Comparison of ENCODE assay signal across 15 cellular contexts in genomic region chr9:88392549-88392948, GRCh38. TPM values are rescaled to one million over a fixed set of nuclear protein-coding genes. Genes with fewer than 3 reads are reported as not detected.
DNase-seq lines count a peak whose midpoint lies in the region; ATAC-seq and TF ChIP-seq lines count a peak whose summit lies in the region.
"Had no signal": no experiment of that assay in that cellular context is flagged by ENCODE, and none has a peak within 500 bp of the region (broad histone marks: within the 10 kb centered on the region; RNA-seq: fewer than 3 reads in every experiment).

No MANE protein-coding gene starts in this region.

- H3K27ac Mint-ChIP-seq in GM23338 (no peak overlapping the region), WTC11 (peak overlapping the region; percentile 42), endodermal cell (peak overlapping the region; percentile 56)

- no peaks in the 10 kb centered on the region for H3K36me3 ChIP-seq in GM23338 (ENCODE audit: insufficient read depth)
- H3K36me3 ChIP-seq in endodermal cell (ENCODE audit: control insufficient read depth, insufficient read depth, low read length): peaks cover 31% of the 10 kb centered on the region
- no peaks in the 10 kb centered on the region for H3K36me3 ChIP-seq in stomach smooth muscle (ENCODE audit: control insufficient read depth in 2 of 2, insufficient read depth in 2 of 2, low read length in 2 of 2)

- H3K79me2 ChIP-seq in GM23338 (replicated peaks; ENCODE audit: insufficient read depth): peaks cover 87% of the 10 kb centered on the region

- H3K4me1 ChIP-seq in GM23338 (ENCODE audit: insufficient read depth) (peaks cover 45% of the 10 kb centered on the region), endodermal cell (ENCODE audit: control insufficient read depth, insufficient read depth, low read length) (no peaks in the 10 kb centered on the region), stomach smooth muscle (ENCODE audit: control insufficient read depth, insufficient read depth, low read length) (peaks cover 13% of the 10 kb centered on the region)

- POLR2A ChIA-PET in WTC11 (lab: Charles Lee): interaction anchor here (0.7 kb wide), 1 partner anchor 87 kb away, joined by 3 read pairs; no protein-coding TSS in a partner anchor

- TF ChIP-seq CTCF in GM23338 (conservative IDR thresholded peaks at IDR 0.05; ENCODE audit: low read depth in 2 of 2): no peak
- no peak for TF ChIP-seq CTCF in WTC11 (IDR thresholded peaks at IDR 0.05)
- no peak for TF ChIP-seq CTCF in endodermal cell (conservative IDR thresholded peaks at IDR 0.05)

- peaks cover 3% of the 10 kb centered on the region for H3F3A ChIP-seq in GM23338 (replicated peaks; ENCODE audit: low read depth)

- no peak for DNase-seq in GM23338 (ENCODE audit: low spot score)
- DNase-seq in WTC11 (ENCODE audit: low spot score): no peak
- no peak for DNase-seq in endodermal cell
- DNase-seq in ecto neural progenitor cell (ENCODE audit: low spot score): no peak
- no peak for DNase-seq in NCI-H2196 treated with DMSO at 0.1 percent for 48 hours (lab: John Stamatoyannopoulos, UW; ENCODE audit: unreplicated experiment)
- DNase-seq in cerebellar nuclear complex (lab: John Stamatoyannopoulos, UW): no peak
- DNase-seq: DMS53, H9, NCI-H1048, NCI-H1436 treated with DMSO at 0.1 percent for 48 hours, NCI-H226, NCI-H524 treated with DMSO at 0.1 percent for 48 hours had no signal

- H3K9me3 Mint-ChIP-seq in GM23338: peaks cover 2% of the 10 kb centered on the region; the same call in 1 of the 3 replicates
- 0 out of 2 replicates have a peak, but pooled peaks cover 4% of the 10 kb centered on the region for H3K9me3 Mint-ChIP-seq in WTC11
- no peaks in the 10 kb centered on the region for H3K9me3 Mint-ChIP-seq in endodermal cell

- CTCF ChIA-PET in WTC11 (lab: Charles Lee): no interaction called here

- H3K4me3 ChIP-seq in GM23338 (peak overlapping the region; percentile 22; the same call in 1 of the 2 replicates), endodermal cell (ENCODE audit: low read length) (peak overlapping the region; percentile 16), stomach smooth muscle (ENCODE audit: low read length in 2 of 2) (no peak overlapping the region)

- no peak overlapping the region for H2AFZ ChIP-seq in GM23338

- no peak overlapping the region for H3K27ac ChIP-seq in GM23338 (ENCODE audit: low read depth)
- no peak overlapping the region for H3K27ac ChIP-seq in endodermal cell (ENCODE audit: low read depth, low read length)
- peak overlapping the region; percentile 18 for H3K27ac ChIP-seq in stomach smooth muscle (ENCODE audit: low read length)
- H3K27ac ChIP-seq: KMS-11 had no signal

- peak overlapping the region; percentile 13; the same call in 1 of the 3 replicates for H3K4me3 Mint-ChIP-seq in GM23338
- peak overlapping the region; percentile 19; the same call in 1 of the 2 replicates for H3K4me3 Mint-ChIP-seq in WTC11
- H3K4me3 Mint-ChIP-seq in endodermal cell: no peak overlapping the region

- ATAC-seq in GM23338 (no peak), WTC11 (no peak)
- ATAC-seq: Right ventricle myocardium inferior had no signal

- H3K27me3 ChIP-seq in GM23338 (ENCODE audit: insufficient read depth) (no peaks in the 10 kb centered on the region), endodermal cell (ENCODE audit: control insufficient read depth, insufficient read depth, low read length, poor library complexity, severe bottlenecking) (no peaks in the 10 kb centered on the region), stomach smooth muscle (ENCODE audit: control insufficient read depth in 1 of 2, insufficient read depth in 2 of 2, low read length in 2 of 2) (no peaks in the 10 kb centered on the region)

- peaks cover 43% of the 10 kb centered on the region for H3K4me1 Mint-ChIP-seq in GM23338
- H3K4me1 Mint-ChIP-seq in WTC11: peaks cover 55% of the 10 kb centered on the region
- peaks cover 25% of the 10 kb centered on the region for H3K4me1 Mint-ChIP-seq in endodermal cell

- peaks cover 33% of the 10 kb centered on the region for H3K36me3 Mint-ChIP-seq in GM23338 (ENCODE audit: low read depth)
- peaks cover 22% of the 10 kb centered on the region for H3K36me3 Mint-ChIP-seq in WTC11
- peaks cover 26% of the 10 kb centered on the region for H3K36me3 Mint-ChIP-seq in endodermal cell (ENCODE audit: low read depth)

- H3K9me2 ChIP-seq in GM23338 (ENCODE audit: insufficient read depth): no peaks in the 10 kb centered on the region

- peak overlapping the region; percentile 63 for H3K4me2 ChIP-seq in GM23338
- H3K4me2 ChIP-seq: KMS-11 had no signal

- H3K9ac ChIP-seq in endodermal cell (ENCODE audit: extremely low read depth, low read length, poor library complexity, severe bottlenecking): no peak overlapping the region
- no peak overlapping the region for H3K9ac ChIP-seq in stomach smooth muscle (ENCODE audit: low read length in 2 of 2)
- H3K9ac ChIP-seq: KMS-11 had no signal

- no peaks in the 10 kb centered on the region for H3K9me3 ChIP-seq in endodermal cell (ENCODE audit: control insufficient read depth, low read length)
- no peaks in the 10 kb centered on the region for H3K9me3 ChIP-seq in stomach smooth muscle (ENCODE audit: control insufficient read depth in 2 of 2, low read length in 2 of 2)

- 80% methylated on average over 1 of the region's 1 CpG; no CpG with 5 or more reads in 1 of the 2 experiments for WGBS in endodermal cell (ENCODE audit: insufficient coverage in 1 of 2, insufficient read length in 1 of 2), 2 experiments

- H3K27me3 Mint-ChIP-seq in GM23338 (ENCODE audit: insufficient read depth, low read depth, poor library complexity) (peaks cover 9% of the 10 kb centered on the region), WTC11 (ENCODE audit: low read depth) (no peaks in the 10 kb centered on the region), endodermal cell (ENCODE audit: insufficient read depth) (no peaks in the 10 kb centered on the region)

- peaks cover 66% of the 10 kb centered on the region for H4K20me1 ChIP-seq in GM23338 (replicated peaks; ENCODE audit: insufficient read depth)

TF ChIP-seq in GM23338, 12 proteins besides CTCF, POLR2A, EP300 and RAD21:
- no peak for TF ChIP-seq JUNB (IDR thresholded peaks at IDR 0.05; ENCODE audit: unreplicated experiment)
- TF ChIP-seq STAT1 (IDR thresholded peaks at IDR 0.05; ENCODE audit: unreplicated experiment): no peak
- TF ChIP-seq ZNF114 (CRISPR knock-in tag; IDR thresholded peaks at IDR 0.05): no peak
- TF ChIP-seq EZH2phosphoT487 (IDR thresholded peaks at IDR 0.05; ENCODE audit: unreplicated experiment): no peak
- TF ChIP-seq NANOG (IDR thresholded peaks at IDR 0.05; ENCODE audit: borderline replicate concordance): no peak
- TF ChIP-seq ZNF331 (CRISPR knock-in tag; IDR thresholded peaks at IDR 0.05; ENCODE audit: low read depth): no peak
- TF ChIP-seq CREB1 (CRISPR knock-in tag; IDR thresholded peaks at IDR 0.05; ENCODE audit: low read depth): no peak

TF ChIP-seq in WTC11, 78 proteins besides CTCF, POLR2A, EP300 and RAD21 (continues in another document):
- TF ChIP-seq IRF2 (CRISPR knock-in tag; IDR thresholded peaks at IDR 0.05; ENCODE audit: borderline replicate concordance, low read depth) (no peak), ARID4B (CRISPR knock-in tag; IDR thresholded peaks at IDR 0.05; ENCODE audit: borderline replicate concordance) (no peak), ZSCAN18 (CRISPR knock-in tag; IDR thresholded peaks at IDR 0.05) (no peak)

RNA-seq across cellular contexts. Expression of gene SPIN1, which starts 4.3 kb away (rescaled TPM):
- total RNA-seq in GM23338 (2014; rRNA removed; shearing (Covaris generic)): 144 and 158 TPM in 2 replicates
- 48.6 and 49.0 TPM in 2 replicates for polyA plus RNA-seq in GM23338 (2016; fragmentation: Nextera tagmentation; extraction: Ambion mirVana)
- total RNA-seq in WTC11 (2021): 122 to 124 TPM (median 123 TPM) in 3 replicates
- 100 to 1,000 TPM; 117 to 129 TPM for total RNA-seq in endodermal cell
- 71.2 TPM for polyA plus RNA-seq in endodermal cell (2013, experiment 1 of 2)
- 68.8 TPM for polyA plus RNA-seq in endodermal cell (2013, experiment 2 of 2)

Comparison
In these comparisons a context has a peak if more than half of its experiments do, and no peak if none do; other contexts are left out.
1. H3K4me3 ChIP-seq: peak in GM23338 (single experiment) and endodermal cell (single experiment); none in stomach smooth muscle (0 of 2).